ENCODE assay signal across 8 cellular contexts in the genomic region with DNA sequence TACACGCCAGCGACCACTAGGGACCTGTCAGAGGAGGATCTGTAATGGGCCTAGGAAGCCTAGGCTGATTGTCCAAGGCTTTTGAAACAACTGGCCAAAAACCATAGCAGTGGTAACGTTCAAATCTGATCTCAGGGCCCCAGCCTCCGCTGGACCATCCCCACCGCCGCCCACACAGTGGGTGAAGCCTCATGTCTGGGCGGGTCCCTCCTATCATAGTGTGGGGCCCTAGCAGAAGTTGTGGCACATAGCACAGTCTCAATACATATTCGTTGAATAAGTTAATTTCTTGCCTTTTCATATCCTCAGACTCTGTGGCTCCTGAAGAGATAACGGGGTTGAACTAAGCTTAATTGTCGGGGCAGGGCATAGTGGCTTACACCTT. TPM values are rescaled to one million over a fixed set of nuclear protein-coding genes. Genes with fewer than 3 reads are reported as not detected.
DNase-seq lines count a peak whose midpoint lies in the region; ATAC-seq and TF ChIP-seq lines count a peak whose summit lies in the region.

No MANE protein-coding gene starts in this region.

- peak overlapping the region; percentile 90 to 99 (median 96) for H3K4me3 Mint-ChIP-seq in naive B cell

- H3F3A ChIP-seq in Loucy (ENCODE audit: low read depth) = no peaks in the 10 kb centered on the region

- H3K4me1 ChIP-seq in Loucy (ENCODE audit: insufficient read depth, low read length, poor library complexity, severe bottlenecking) = peaks cover 10% of the 10 kb centered on the region

- peak; percentile 28 for ATAC-seq in GM18511 (IDR thresholded peaks at IDR 0.05; ENCODE audit: unreplicated experiment)
- ATAC-seq in naive B cell (ENCODE audit: low read depth in 2 of 2) = peak; percentile 2 to 3
- ATAC-seq in GM21515 (IDR thresholded peaks at IDR 0.05; ENCODE audit: unreplicated experiment) = no peak

- no peaks in the 10 kb centered on the region for H3K9me3 ChIP-seq in Loucy (ENCODE audit: insufficient read depth, low read depth, low read length)

- no peak for DNase-seq in coronary artery (ENCODE audit: low spot score)
- DNase-seq in naive B cell = no peak
- DNase-seq in putamen (ENCODE audit: low spot score) = no peak
- no peak for DNase-seq in AG08395 (ENCODE audit: low spot score)
- no peak for DNase-seq in NOMO-1 treated with DMSO at 0.1 percent for 48 hours (lab: John Stamatoyannopoulos, UW; ENCODE audit: unreplicated experiment)

- peak overlapping the region; percentile 68 for H3K9ac ChIP-seq in Loucy (ENCODE audit: low read depth, low read length, poor library complexity, severe bottlenecking)

- H3K36me3 Mint-ChIP-seq in naive B cell = no peaks in the 10 kb centered on the region

- peak overlapping the region in 1 of 2 donors; percentile 63 for H3K27ac ChIP-seq in coronary artery

- H3K79me2 ChIP-seq in Loucy (ENCODE audit: insufficient read depth, low read length) = no peaks in the 10 kb centered on the region

- peaks cover 2% of the 10 kb centered on the region for H3K27me3 ChIP-seq in Loucy (ENCODE audit: insufficient read depth, low read length, poor library complexity, severe bottlenecking)

- no peaks in the 10 kb centered on the region for H3K9me2 ChIP-seq in Loucy (replicated peaks; ENCODE audit: low read depth, low read length)

- peak; percentile 74 for TF ChIP-seq CTCF in Loucy (conservative IDR thresholded peaks at IDR 0.05; ENCODE audit: low read length)
- no peak for TF ChIP-seq CTCF in coronary artery (IDR thresholded peaks at IDR 0.05)

- H3K4me2 ChIP-seq in Loucy (ENCODE audit: low read depth, low read length, poor library complexity, severe bottlenecking) = peak overlapping the region; percentile 82

- no peak overlapping the region for H2AFZ ChIP-seq in Loucy (ENCODE audit: low read length)

- H3K27ac Mint-ChIP-seq in naive B cell = peak overlapping the region; percentile 83 to 97 (median 95)

- H3K4me3 ChIP-seq in Loucy (ENCODE audit: low read length, poor library complexity, severe bottlenecking) (peak overlapping the region; percentile 88), coronary artery (peak overlapping the region; percentile 93)

- peaks cover 24 to 36% (median 30%) of the 10 kb centered on the region in 3 donors for H3K27me3 Mint-ChIP-seq in naive B cell

- H3K9me3 Mint-ChIP-seq in naive B cell = peaks cover 0 to 5% (median 0%) of the 10 kb centered on the region in 7 donors

- no peaks in the 10 kb centered on the region for H4K20me1 ChIP-seq in Loucy (ENCODE audit: insufficient read depth, low read length, poor library complexity, severe bottlenecking)

- no peaks in the 10 kb centered on the region for H3K36me3 ChIP-seq in Loucy (ENCODE audit: insufficient read depth, low read length)

- H3K4me1 Mint-ChIP-seq in naive B cell = peaks cover 13 to 41% (median 36%) of the 10 kb centered on the region in 3 donors

RNA-seq across cellular contexts. Expression of a gene that starts 0.8 kb away (rescaled TPM):
- 10 to 100 TPM; 22.7 to 37.7 (median 29.7) TPM for polyA plus RNA-seq in naive B cell (ENCODE audit: low read depth in 6 of 6)

RNA-seq across cellular contexts. Expression of a gene that starts 5.6 kb away (rescaled TPM):
- polyA plus RNA-seq in naive B cell (ENCODE audit: low read depth in 6 of 6) = not detected

RNA-seq across cellular contexts. Expression of a gene that starts 11.1 kb away (rescaled TPM):
- 10 to 100 TPM; 43.0 to 66.7 (median 58.3) TPM for polyA plus RNA-seq in naive B cell (ENCODE audit: low read depth in 6 of 6)

RNA-seq across cellular contexts. Expression of a gene that starts 24.1 kb away (rescaled TPM):
- polyA plus RNA-seq in naive B cell (ENCODE audit: low read depth in 6 of 6) = under 1 TPM in 3 of 6 donors, not detected in 3; 0.08 to 0.35 (median 0.23) TPM
